Comparison of ENCODE assay signal across 27 cellular contexts in genomic region chr1:59194621-59195020, GRCh38.
"Had no signal": no experiment of that assay in that cellular context is flagged by ENCODE, and none has a peak within 500 bp of the region (broad histone marks: within the 10 kb centered on the region; RNA-seq: fewer than 3 reads in every experiment).

No MANE protein-coding gene starts in this region.

- H3K36me3 ChIP-seq: brain microvascular endothelial cell, gastrocnemius medialis, neural progenitor cell, spleen, suprapubic skin, tibial nerve had no signal

- ATAC-seq: gastrocnemius medialis, natural killer cell, right cardiac atrium, T-helper 17 cell had no signal

- H3K4me2 ChIP-seq: hepatocyte, neural progenitor cell had no signal

- H3K9ac ChIP-seq: neural progenitor cell, parathyroid adenoma had no signal

- H3K27me3 ChIP-seq: brain microvascular endothelial cell, gastrocnemius medialis, hepatocyte, neural progenitor cell, spleen, suprapubic skin, tibial nerve had no signal

- H2AFZ ChIP-seq: hepatocyte, neural progenitor cell, parathyroid adenoma had no signal

- DNase-seq: activated CD4-positive, alpha-beta memory T cell treated with anti-CD3 and anti-CD28 coated beads for 36 hours; activated CD4-positive, alpha-beta T cell treated with anti-CD3 and anti-CD28 coated beads, Interleukin-2, amount 10 ng/mL, durations not matched to agents 24 days and 14 days; activated CD4-positive, CD25-positive, alpha-beta regulatory T cell treated with anti-CD3 and anti-CD28 coated beads, Interleukin-2, amount 50 U/mL, for 72 hours; activated CD8-positive, alpha-beta memory T cell treated with anti-CD3 and anti-CD28 coated beads, Interleukin-2, amount 50 U/mL, for 4 hours; activated gamma-delta T cell; activated naive CD4-positive, alpha-beta T cell treated with anti-CD3 and anti-CD28 coated beads, Interleukin-2, amount 50 U/mL, for 16 hours; activated T-cell treated with anti-CD3 and anti-CD28 coated beads, Interleukin-2, amount 50 U/mL, for 1 hour; amniotic stem cell; brain microvascular endothelial cell; central memory CD4-positive, alpha-beta T cell; gastrocnemius medialis; glutamatergic neuron; islet precursor cell; natural killer cell; occipital lobe; right cardiac atrium; spleen; stimulated activated naive CD4-positive, alpha-beta T cell; T-helper 17 cell; T1000 had no signal

- H3K4me3 ChIP-seq: gastrocnemius medialis, hepatocyte, neural progenitor cell, spleen, suprapubic skin, tibial nerve had no signal

- H3K9me3 ChIP-seq: gastrocnemius medialis, suprapubic skin had no signal

- FAIRE-seq: astrocyte, endothelial cell of umbilical vein had no signal

- H3K4me1 ChIP-seq: parathyroid adenoma, spleen, tibial nerve had no signal

- H3K27ac ChIP-seq: brain microvascular endothelial cell, hepatocyte, neural progenitor cell, parathyroid adenoma, spleen, suprapubic skin, tibial nerve had no signal
